Comparison of ENCODE assay signal across 8 cellular contexts in genomic region chr3:31522152-31522551, GRCh38. TPM values are rescaled to one million over a fixed set of nuclear protein-coding genes. Genes with fewer than 3 reads are reported as not detected.
DNase-seq lines count a peak whose midpoint lies in the region; ATAC-seq, FAIRE-seq and TF ChIP-seq lines count a peak whose summit lies in the region.

No MANE protein-coding gene starts in this region.

- H3K9me3 Mint-ChIP-seq in endodermal cell = peaks cover 2% of the 10 kb centered on the region

- H2BK12ac ChIP-seq in H1 (ENCODE audit: low read depth, low read length) = no peak overlapping the region

- H3K27me3 ChIP-seq in H1 (replicated peaks in 1 of 4; ENCODE audit: control insufficient read depth in 3 of 4, extremely low read depth in 1 of 4, insufficient read depth in 3 of 4, low read length in 3 of 4) (no peaks in the 10 kb centered on the region), endodermal cell (ENCODE audit: control insufficient read depth, insufficient read depth, low read length, poor library complexity, severe bottlenecking) (no peaks in the 10 kb centered on the region)

- H2AFZ ChIP-seq in H1 (ENCODE audit: low read length) = peak overlapping the region; percentile 75; the same call in 1 of the 2 replicates

- no peaks in the 10 kb centered on the region for H3K9me3 ChIP-seq in H1 (ENCODE audit: insufficient read depth in 2 of 2, low read depth in 1 of 2, low read length in 1 of 2)
- H3K9me3 ChIP-seq in endodermal cell (ENCODE audit: control insufficient read depth, low read length) = no peaks in the 10 kb centered on the region

- H3K36me3 ChIP-seq in H1 (ENCODE audit: control insufficient read depth in 2 of 4, insufficient read depth in 4 of 4, low read length in 3 of 4) = no peaks in the 10 kb centered on the region
- H3K36me3 ChIP-seq in endodermal cell (ENCODE audit: control insufficient read depth, insufficient read depth, low read length) = no peaks in the 10 kb centered on the region

- no peak overlapping the region for H4K91ac ChIP-seq in H1 (replicated peaks; ENCODE audit: insufficient read length, low read length)

- no peak overlapping the region for H3K23ac ChIP-seq in H1 (ENCODE audit: insufficient read length)

- no peaks in the 10 kb centered on the region for H3K27me3 Mint-ChIP-seq in endodermal cell (ENCODE audit: insufficient read depth)

- no peak overlapping the region for H2BK20ac ChIP-seq in H1 (ENCODE audit: low read length)

- peak; percentile 78 for ATAC-seq in GM21723 (IDR thresholded peaks at IDR 0.05; ENCODE audit: unreplicated experiment)
- no peak for ATAC-seq in GM21447 (IDR thresholded peaks at IDR 0.05; ENCODE audit: unreplicated experiment)

- H4K8ac ChIP-seq in H1 (ENCODE audit: extremely low read depth, insufficient read depth, low read length) = no peak overlapping the region

- H3K36me3 Mint-ChIP-seq in endodermal cell (ENCODE audit: low read depth) = no peaks in the 10 kb centered on the region

- no peak for FAIRE-seq in H1 (lab: Jason Lieb, UNC)

- no peak overlapping the region for H3K18ac ChIP-seq in H1 (ENCODE audit: extremely low read depth, low read length)

- no peaks in the 10 kb centered on the region for H3K23me2 ChIP-seq in H1 (ENCODE audit: low read depth, low read length)

- H2BK120ac ChIP-seq in H1 (replicated peaks; ENCODE audit: low read depth, low read length) = no peak overlapping the region

- no peaks in the 10 kb centered on the region; a peak in 1 of 7 replicates for H3K4me1 ChIP-seq in H1 (replicated peaks in 1 of 4; ENCODE audit: control insufficient read depth in 3 of 4, insufficient read depth in 4 of 4, low read length in 3 of 4)
- H3K4me1 ChIP-seq in endodermal cell (ENCODE audit: control insufficient read depth, insufficient read depth, low read length) = no peaks in the 10 kb centered on the region

- 77% methylated on average over 1 of the region's 1 CpG; no CpG with 5 or more reads in 1 of the 2 experiments for WGBS in H1 (ENCODE audit: extremely low coverage in 1 of 2, insufficient coverage in 1 of 2, insufficient read length in 1 of 2, insufficient replicate concordance in 2 of 2, low coverage in 1 of 2, low lambda C conversion rate in 2 of 2, missing lambda C conversion rate in 1 of 2), 2 experiments
- WGBS in endodermal cell (ENCODE audit: insufficient coverage in 1 of 2, insufficient read length in 1 of 2), 2 experiments = 80 to 89% methylated on average over 1 of the region's 1 CpG

- no peaks in the 10 kb centered on the region for H3K79me2 ChIP-seq in H1 (ENCODE audit: control insufficient read depth in 1 of 2, insufficient read depth in 2 of 2, low read length in 2 of 2)

- DNase-seq in GF-D8 (lab: John Stamatoyannopoulos, UW) (peak; percentile 87), NOMO-1 treated with dmso at 0.1 percent for 144 hours (lab: John Stamatoyannopoulos, UW; ENCODE audit: unreplicated experiment) (peak; percentile 69), H1 (ENCODE audit: low read depth in 1 of 2, low spot score in 2 of 2) (no peak), HuH-7 (ENCODE audit: low spot score) (no peak), endodermal cell (no peak), ecto neural progenitor cell (ENCODE audit: low spot score) (no peak)

- no peak overlapping the region for H3K56ac ChIP-seq in H1 (replicated peaks; ENCODE audit: insufficient read length, low read depth, low read length)

- no peak overlapping the region for H3K14ac ChIP-seq in H1 (ENCODE audit: insufficient read length)

- H2AK5ac ChIP-seq in H1 (ENCODE audit: low read depth, low read length) = no peak overlapping the region

- no peak overlapping the region for H3K4me3 Mint-ChIP-seq in endodermal cell

- no peak for TF ChIP-seq EP300 in H1 (IDR thresholded peaks at IDR 0.05; ENCODE audit: borderline replicate concordance in 1 of 2, low read depth in 2 of 2, low read length in 2 of 2)

- TF ChIP-seq CTCF in H1 (IDR thresholded peaks at IDR 0.05; ENCODE audit: control extremely low read depth in 1 of 3, insufficient read depth in 1 of 3, low read depth in 1 of 3, low read length in 3 of 3) = no peak
- no peak for TF ChIP-seq CTCF in endodermal cell (conservative IDR thresholded peaks at IDR 0.05)

- CTCF ChIA-PET in H1 (lab: Charles Lee; ENCODE audit: partially characterized antibody) = interaction anchor here (0.8 to 1.4 kb wide), 4 partner anchors 9 to 40 kb away, joined by 3 to 4 read pairs (median 3); no protein-coding TSS in a partner anchor

- H3K79me1 ChIP-seq in H1 (ENCODE audit: low read depth, low read length) = no peaks in the 10 kb centered on the region

- no peak overlapping the region for H3K27ac Mint-ChIP-seq in endodermal cell

- H3K4me1 Mint-ChIP-seq in endodermal cell = no peaks in the 10 kb centered on the region

- H3K4ac ChIP-seq in H1 (replicated peaks; ENCODE audit: insufficient read length, low read depth, low read length) = no peak overlapping the region

- no peak overlapping the region for H3K4me3 ChIP-seq in H1 (ENCODE audit: extremely low read depth in 1 of 4, insufficient read depth in 2 of 4, low read depth in 3 of 4, low read length in 4 of 4)
- H3K4me3 ChIP-seq in endodermal cell (ENCODE audit: low read length) = no peak overlapping the region

- no peak overlapping the region for H4K5ac ChIP-seq in H1 (ENCODE audit: insufficient read length, low read depth, low read length)

- TF ChIP-seq POLR2A in H1 (IDR thresholded peaks at IDR 0.05; ENCODE audit: control extremely low read depth in 1 of 2, low read depth in 2 of 2, low read length in 2 of 2) = no peak

- no peak overlapping the region for H3K9ac ChIP-seq in H1 (replicated peaks in 1 of 4; ENCODE audit: extremely low read depth in 1 of 4, low read depth in 3 of 4, low read length in 3 of 4)
- no peak overlapping the region for H3K9ac ChIP-seq in endodermal cell (ENCODE audit: extremely low read depth, low read length, poor library complexity, severe bottlenecking)

- no peak for TF ChIP-seq RAD21 in H1 (IDR thresholded peaks at IDR 0.05 in 1 of 2, conservative IDR thresholded peaks at IDR 0.05 in 1 of 2; ENCODE audit: low read depth in 2 of 2, low read length in 2 of 2)

- H2BK5ac ChIP-seq in H1 (ENCODE audit: low read depth, low read length) = no peak overlapping the region

- H3K4me2 ChIP-seq in H1 (ENCODE audit: insufficient read depth in 1 of 2, low read depth in 2 of 2, low read length in 2 of 2) = no peak overlapping the region

- POLR2A ChIA-PET in H1 (lab: Charles Lee; ENCODE audit: partially characterized antibody) = no interaction called here

- no peaks in the 10 kb centered on the region for H4K20me1 ChIP-seq in H1 (replicated peaks in 1 of 2; ENCODE audit: control insufficient read depth in 1 of 2, insufficient read depth in 2 of 2, low read length in 2 of 2)

- H2BK15ac ChIP-seq in H1 (ENCODE audit: low read length) = no peak overlapping the region

- H3K27ac ChIP-seq in H1 (ENCODE audit: low read depth, low read length) = no peak overlapping the region
- no peak overlapping the region for H3K27ac ChIP-seq in endodermal cell (ENCODE audit: low read depth, low read length)

TF ChIP-seq in H1, 55 proteins besides CTCF, POLR2A, EP300 and RAD21 (continues in another document):
- no peak for TF ChIP-seq SIX5 (IDR thresholded peaks at IDR 0.05; ENCODE audit: low read depth, low read length)

RNA-seq across cellular contexts. Expression of gene STT3B, which starts 10.6 kb away (rescaled TPM):
- total RNA-seq in H1 (2021; fragmentation: NEBNext Ultra II Directional; extraction: Animal tissue kit (Norgen Biotek cat#: 25700)) = 131 and 134 TPM in 2 replicates
- 34.2 and 43.5 TPM in 2 replicates for polyA plus RNA-seq in H1 (2011; rRNA removed)
- 53.5 TPM for polyA plus RNA-seq in H1 (2011; cell fraction: cytosol; rRNA removed)
- polyA plus RNA-seq in H1 (2011; cell fraction: nucleus; rRNA removed) = 26.1 TPM
- 43.7 to 95.2 TPM (median 53.1 TPM) in 4 replicates for polyA plus RNA-seq in H1 (2012, experiment 1 of 2)
- polyA plus RNA-seq in H1 (2012, experiment 2 of 2) = 5.7 TPM
- polyA plus RNA-seq in H1 (2013, experiment 1 of 2) = 201 TPM
- polyA plus RNA-seq in H1 (2013, experiment 2 of 2) = 213 TPM
- 96.8 and 163 TPM in 2 replicates for polyA minus RNA-seq in H1 (2011; rRNA and poly(A)+ RNA removed)
- 61.3 TPM for polyA minus RNA-seq in H1 (2011; cell fraction: cytosol; rRNA and poly(A)+ RNA removed)
- 84.5 TPM for polyA minus RNA-seq in H1 (2011; cell fraction: nucleus; rRNA and poly(A)+ RNA removed)
- 100 to 1,000 TPM; 126 to 199 TPM for total RNA-seq in endodermal cell
- polyA plus RNA-seq in endodermal cell (2013, experiment 1 of 2) = 150 TPM
- 160 TPM for polyA plus RNA-seq in endodermal cell (2013, experiment 2 of 2)

Comparison
In these comparisons a context has a peak if more than half of its experiments do, and no peak if none do; other contexts are left out.
1. DNase-seq: peak in GF-D8 (single experiment) and NOMO-1 treated with dmso at 0.1 percent for 144 hours (single experiment); none in H1 (0 of 2), HuH-7 (single experiment), endodermal cell (single experiment) and ecto neural progenitor cell (single experiment).